8 cellular contexts compared by ENCODE assay signal in the genomic region with DNA sequence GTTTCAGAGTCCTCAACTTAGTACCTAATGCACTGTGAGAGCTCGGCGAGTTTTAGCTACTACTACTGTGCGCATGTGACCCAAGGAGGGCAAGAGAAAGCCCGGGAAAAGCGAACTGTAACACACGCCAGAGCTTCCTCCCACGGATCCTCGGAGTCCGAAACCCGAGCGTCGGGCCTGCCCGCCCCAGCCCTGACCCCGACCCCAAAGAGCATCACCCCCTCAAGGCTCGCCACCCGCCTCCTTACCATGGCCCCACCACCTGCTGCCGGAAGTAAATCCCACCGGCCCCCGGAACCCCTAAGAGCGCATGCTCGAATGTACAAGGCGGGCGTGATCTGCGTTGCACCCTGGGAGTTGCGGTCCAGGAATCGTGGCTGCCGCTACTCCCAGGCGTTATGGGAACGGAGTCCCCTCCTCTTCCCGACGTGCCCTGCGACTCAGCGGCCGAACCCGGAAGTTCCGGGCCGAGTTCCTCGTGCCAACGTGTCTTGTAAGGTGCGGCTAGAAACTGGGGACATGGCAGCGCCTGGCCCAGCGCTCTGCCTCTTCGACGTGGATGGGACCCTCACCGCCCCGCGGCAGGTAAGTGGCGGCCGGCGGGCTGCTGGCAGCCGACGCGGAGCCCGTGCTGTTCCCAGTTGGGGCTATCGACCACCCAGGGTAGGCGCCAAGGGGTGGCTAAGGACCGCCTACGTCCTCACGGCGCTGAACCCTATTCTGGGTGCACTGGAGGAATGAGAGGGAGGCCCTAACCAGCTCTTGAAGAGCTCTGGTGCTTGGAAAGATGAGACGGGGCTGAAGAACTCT. TPM values are rescaled to one million over a fixed set of nuclear protein-coding genes. Genes with fewer than 3 reads are reported as not detected.
A peak's percentile ranks its signal among the peaks of the same experiment; 100 is the strongest.
DNase-seq lines count a peak whose midpoint lies in the region; ATAC-seq, FAIRE-seq and TF ChIP-seq lines count a peak whose summit lies in the region.

A gene (plus strand): TSS at position 476 of the 810 bp plus-strand sequence. CDS start 44 bp downstream, at position 520.
A gene with protein sequence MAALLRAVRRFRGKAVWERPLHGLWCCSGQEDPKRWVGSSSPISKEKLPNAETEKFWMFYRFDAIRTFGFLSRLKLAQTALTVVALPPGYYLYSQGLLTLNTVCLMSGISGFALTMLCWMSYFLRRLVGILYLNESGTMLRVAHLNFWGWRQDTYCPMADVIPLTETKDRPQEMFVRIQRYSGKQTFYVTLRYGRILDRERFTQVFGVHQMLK (minus strand): TSS at position 276 of the 810 bp plus-strand sequence. CDS start 25 bp downstream, at position 251.

- intact Hi-C loops in Right ventricle myocardium superior (cut with DNase I), result loop anchor here (10.0 kb wide), 1 partner anchor 233 kb away; no protein-coding TSS in a partner anchor
- intact Hi-C loops in pancreas (cut with DNase I), result no loop called here

- no peaks in the 10 kb centered on the region for H3K9me3 ChIP-seq in pancreas
- H3K9me3 ChIP-seq in tibial nerve, result no peaks in the 10 kb centered on the region

- H3K36me3 ChIP-seq in pancreas (peaks cover 0 to 11% (median 0%) of the 10 kb centered on the region in 3 donors), tibial nerve (peaks cover 0 to 19% (median 0%) of the 10 kb centered on the region in 3 donors)

- TF ChIP-seq CTCF in pancreas (IDR thresholded peaks at IDR 0.05) (no peak), tibial nerve (IDR thresholded peaks at IDR 0.05) (peak in 2 of 5 experiments; percentile 42 to 62)

- H3K27me3 ChIP-seq in pancreas (no peaks in the 10 kb centered on the region), tibial nerve (no peaks in the 10 kb centered on the region)

- 0 to 1% methylated on average over 61 of the region's 61 CpGs for whole genome bisulfite sequencing in pancreas, 2 donors
- 0 to 1% methylated on average over 26 to 57 of the region's 61 CpGs for WGBS in tibial nerve, 2 donors

- H3K4me1 ChIP-seq in pancreas, result peaks cover 18 to 38% (median 21%) of the 10 kb centered on the region in 3 donors
- H3K4me1 ChIP-seq in tibial nerve, result peaks cover 4 to 59% (median 24%) of the 10 kb centered on the region in 4 donors

- H3K4me3 ChIP-seq in pancreas, result peak within 1 kb of the TSS; percentile 91 to 99 (median 96)
- H3K4me3 ChIP-seq in tibial nerve, result peak within 1 kb of the TSS; percentile 96 to 100 (median 100)

- TF ChIP-seq EP300 in tibial nerve (IDR thresholded peaks at IDR 0.05), result peak; percentile 84 to 94

- H3K27ac ChIP-seq in pancreas (peak within 1 kb of the TSS; percentile 73 to 85 (median 80)), tibial nerve (peak within 1 kb of the TSS; percentile 56 to 85 (median 84))

- TF ChIP-seq POLR2A in GM12891 (IDR thresholded peaks at IDR 0.05; ENCODE audit: low read depth, low read length) (peak; percentile 86), tibial nerve (IDR thresholded peaks at IDR 0.05) (peak in 1 of 2 donors; percentile 43)

- DNase-seq in GM12891 (ENCODE audit: insufficient read length, low spot score) (peak; percentile 96), NCI-H1417 treated with DMSO at 0.1 percent for 48 hours (lab: John Stamatoyannopoulos, UW) (peak; percentile 70), SW 1271 (lab: John Stamatoyannopoulos, UW) (peak; percentile 67 to 93), Right ventricle myocardium superior (peak; percentile 97), pancreas (peak; percentile 93 to 98 (median 96)), tibial nerve (ENCODE audit: low spot score in 2 of 2) (peak; percentile 91 to 94)
- peak; percentile 91 for DNase-seq in activated naive CD8-positive, alpha-beta T cell treated with anti-CD3 and anti-CD28 coated beads, Interleukin-2, amount 50 U/mL, for 16 hours (ENCODE audit: low read depth, low spot score)

- FAIRE-seq in GM12891 (lab: Jason Lieb, UNC), result peak; percentile 97
- FAIRE-seq in pancreas (lab: Jason Lieb, UNC), result no peak

- ATAC-seq in HG02798 (IDR thresholded peaks at IDR 0.05; ENCODE audit: poor library complexity, unreplicated experiment), result peak; percentile 97
- ATAC-seq in Right ventricle myocardium superior (ENCODE audit: poor library complexity), result peak; percentile 99
- peak; percentile 95 to 98 (median 98) for ATAC-seq in pancreas

TF ChIP-seq in GM12891, 5 proteins besides CTCF, POLR2A, EP300 and RAD21:
- peak; percentile 40 for TF ChIP-seq SPI1 (IDR thresholded peaks at IDR 0.05; ENCODE audit: low read depth, low read length)
- peak; percentile 72; the same call in 1 of the 2 replicates for TF ChIP-seq POU2F2 (IDR thresholded peaks at IDR 0.05; ENCODE audit: low read depth, low read length)
- TF ChIP-seq PAX5 (IDR thresholded peaks at IDR 0.05; ENCODE audit: insufficient read depth, low read length, severe bottlenecking), result no peak
- TF ChIP-seq TAF1 (IDR thresholded peaks at IDR 0.05; ENCODE audit: low read depth, low read length), result peak; percentile 70; the same call in 1 of the 2 replicates
- TF ChIP-seq POLR2AphosphoS5 (IDR thresholded peaks at IDR 0.05; ENCODE audit: low read depth, low read length), result peak; percentile 87

RNA-seq across cellular contexts. Expression of the first gene that starts in this region (rescaled TPM):
- polyA plus RNA-seq in GM12891 (2012; ENCODE audit: low read depth, missing spikeins), result 28.5 TPM
- total RNA-seq in Right ventricle myocardium superior (14.9 TPM), pancreas (10 to 100 TPM; 19.2 to 40.3 (median 29.4) TPM), tibial nerve (10 to 100 TPM; 37.6 to 73.8 (median 52.7) TPM)
- 10 to 100 TPM; 19.6 to 23.9 TPM for polyA plus RNA-seq in pancreas

RNA-seq across cellular contexts. Expression of the second gene that starts in this region (rescaled TPM):
- polyA plus RNA-seq in GM12891 (2012; ENCODE audit: low read depth, missing spikeins), result 11.7 TPM
- 12.7 TPM for total RNA-seq in Right ventricle myocardium superior
- 1 to 10 TPM; 2.7 to 6.1 (median 4.4) TPM for total RNA-seq in pancreas
- 1 to 10 TPM; 3.8 to 9.3 TPM for polyA plus RNA-seq in pancreas
- total RNA-seq in tibial nerve, result 1 to 10 TPM; 5.7 to 9.6 (median 7.2) TPM

Comparison
In these comparisons a context has a peak if more than half of its experiments do, and no peak if none do; other contexts are left out.
1. Peak in every context shown above with its lines: DNase-seq, ATAC-seq, H3K4me3 ChIP-seq and H3K27ac ChIP-seq.